ENCODE assay signal across 9 cellular contexts in the genomic region with DNA sequence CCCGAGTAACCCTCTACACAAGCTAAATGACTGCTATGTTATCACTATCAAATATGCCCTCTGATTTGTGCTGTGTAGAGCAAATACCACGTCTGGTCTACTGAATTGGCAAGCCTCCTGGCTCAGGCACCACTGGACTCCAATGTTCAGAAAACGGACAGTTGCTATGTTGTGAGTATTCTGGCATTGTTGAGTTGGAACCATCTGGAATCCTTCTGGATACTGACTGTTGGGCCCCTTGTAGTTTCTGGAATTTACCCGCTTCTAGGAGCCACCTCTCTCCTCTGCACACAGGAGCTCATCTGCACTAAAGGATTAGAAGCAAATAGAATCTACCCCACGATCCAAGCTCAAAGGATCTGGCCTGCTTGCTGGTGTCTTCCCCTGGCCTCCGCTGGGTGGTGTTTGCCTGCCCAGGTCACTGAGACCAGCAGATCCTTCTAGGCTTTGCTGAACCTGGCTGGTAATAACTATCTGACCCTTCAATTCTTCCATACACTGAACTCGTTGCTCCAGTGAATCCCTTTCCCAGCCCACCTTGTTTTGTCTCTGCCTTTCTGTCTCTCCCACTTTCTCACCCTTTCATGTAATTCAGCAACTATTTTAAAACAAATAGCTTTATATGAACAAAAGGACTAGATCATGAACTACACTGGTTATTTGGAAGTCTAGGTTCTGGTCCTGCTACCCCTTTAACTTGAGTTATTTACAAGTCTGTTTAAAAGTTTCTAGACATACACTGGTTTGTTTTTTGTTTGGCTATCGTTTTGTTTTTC. TPM values are rescaled to one million over a fixed set of nuclear protein-coding genes. Genes with fewer than 3 reads are reported as not detected.
DNase-seq lines count a peak whose midpoint lies in the region; ATAC-seq and TF ChIP-seq lines count a peak whose summit lies in the region.
"Had no signal": no experiment of that assay in that cellular context is flagged by ENCODE, and none has a peak within 500 bp of the region (broad histone marks: within the 10 kb centered on the region; RNA-seq: fewer than 3 reads in every experiment).

No MANE protein-coding gene starts in this region.

- H3K4me2 ChIP-seq in GM23248 (ENCODE audit: unreplicated experiment): no peak overlapping the region

- POLR2A ChIA-PET in MCF 10A (lab: Yijun Ruan, JAX): interaction anchor here (0.6 kb wide), 1 partner anchor 624 kb away, joined by 3 read pairs; no protein-coding TSS in a partner anchor

- ATAC-seq in right cardiac atrium (peak; percentile 8 to 27), T-helper 17 cell (no peak), GM18517 (IDR thresholded peaks at IDR 0.05; ENCODE audit: unreplicated experiment) (no peak)
- ATAC-seq in stimulated activated naive B cell treated with anti-CD40 and anti-IgM and Interleukin-4, amounts not matched to agents 10 μg/mL and 1 μg/mL and 100 μg/mL, for 72 hours (replicated peaks): no peak

- H3K36me3 ChIP-seq in Peyer's patch: no peaks in the 10 kb centered on the region
- no peaks in the 10 kb centered on the region for H3K36me3 ChIP-seq in GM23248 (ENCODE audit: low read depth)

- no peaks in the 10 kb centered on the region for H3K9me3 Mint-ChIP-seq in stimulated activated naive B cell treated with anti-CD40 and anti-IgM and Interleukin-4, amounts not matched to agents 10 μg/mL and 1 μg/mL and 100 μg/mL, for 72 hours
- no peaks in the 10 kb centered on the region for H3K9me3 Mint-ChIP-seq in MCF 10A (ENCODE audit: unreplicated experiment)
- H3K9me3 Mint-ChIP-seq: activated naive CD8-positive, alpha-beta T cell treated with anti-CD3 and anti-CD28 coated beads, Interleukin-2, amount 10 ng/mL, durations not matched to agents 7 days and 5 days had no signal

- H3K27ac ChIP-seq in Peyer's patch (peak overlapping the region; percentile 73 to 90 (median 86)), right cardiac atrium (ENCODE audit: low read length) (no peak overlapping the region), GM23248 (no peak overlapping the region)

- no peaks in the 10 kb centered on the region for H3K27me3 Mint-ChIP-seq in stimulated activated naive B cell treated with anti-CD40 and anti-IgM and Interleukin-4, amounts not matched to agents 10 μg/mL and 1 μg/mL and 100 μg/mL, for 72 hours
- H3K27me3 Mint-ChIP-seq in MCF 10A (ENCODE audit: insufficient read depth, unreplicated experiment) (no peaks in the 10 kb centered on the region), T-helper 17 cell (peaks cover 54% of the 10 kb centered on the region)

- no TSS peak for BruUV-seq in MCF 10A (replicated peaks; lab: Mats Ljungman, UMichigan)

- DNase-seq in GM12865 (ENCODE audit: low read depth) (peak; percentile 88), Peyer's patch (peak; percentile 50 to 83 (median 71)), right cardiac atrium (peak in 2 of 3 donors; percentile 33 to 66), GM23248 (no peak), MCF 10A (ENCODE audit: unreplicated experiment) (no peak), T-helper 17 cell (no peak)
- DNase-seq in stimulated activated naive B cell treated with anti-CD40 and anti-IgM and Interleukin-4, amounts not matched to agents 10 μg/mL and 1 μg/mL and 100 μg/mL, for 72 hours: no peak
- DNase-seq: activated naive CD8-positive, alpha-beta T cell treated with anti-CD3 and anti-CD28 coated beads, Interleukin-2, amount 10 ng/mL, durations not matched to agents 7 days and 5 days had no signal

- peak overlapping the region; percentile 84 for H3K4me3 ChIP-seq in GM12865 (ENCODE audit: low read depth, low read length)
- peak overlapping the region in 2 of 4 donors; percentile 66 to 89 for H3K4me3 ChIP-seq in Peyer's patch
- no peak overlapping the region for H3K4me3 ChIP-seq in right cardiac atrium (ENCODE audit: low read length)
- H3K4me3 ChIP-seq in GM23248: no peak overlapping the region

- no peaks in the 10 kb centered on the region for H4K20me1 ChIP-seq in GM23248 (ENCODE audit: insufficient read depth)

- peak; percentile 35 to 47 for TF ChIP-seq POLR2A in Peyer's patch (IDR thresholded peaks at IDR 0.05)

- H3K4me3 Mint-ChIP-seq in stimulated activated naive B cell treated with anti-CD40 and anti-IgM and Interleukin-4, amounts not matched to agents 10 μg/mL and 1 μg/mL and 100 μg/mL, for 72 hours: peak overlapping the region; percentile 42
- H3K4me3 Mint-ChIP-seq in MCF 10A (ENCODE audit: unreplicated experiment): no peak overlapping the region
- H3K4me3 Mint-ChIP-seq in T-helper 17 cell: no peak overlapping the region

- H3K4me1 Mint-ChIP-seq in stimulated activated naive B cell treated with anti-CD40 and anti-IgM and Interleukin-4, amounts not matched to agents 10 μg/mL and 1 μg/mL and 100 μg/mL, for 72 hours: peaks cover 34 to 56% of the 10 kb centered on the region in 2 donors
- H3K4me1 Mint-ChIP-seq in MCF 10A (ENCODE audit: insufficient read depth, unreplicated experiment) (peaks cover 13% of the 10 kb centered on the region), T-helper 17 cell (peaks cover 18% of the 10 kb centered on the region)

- intact Hi-C loops in right cardiac atrium (cut with DNase I): no loop called here
- intact Hi-C loops in MCF 10A (cut with micrococcal nuclease): no loop called here

- no peaks in the 10 kb centered on the region for H3F3A ChIP-seq in GM23248 (ENCODE audit: insufficient read depth)

- H3K27me3 ChIP-seq in Peyer's patch: no peaks in the 10 kb centered on the region
- H3K27me3 ChIP-seq in right cardiac atrium (ENCODE audit: control insufficient read depth, insufficient read depth): no peaks in the 10 kb centered on the region
- peaks cover 24% of the 10 kb centered on the region for H3K27me3 ChIP-seq in GM23248 (replicated peaks; ENCODE audit: insufficient read depth)

- no peak overlapping the region for H2AFZ ChIP-seq in GM23248

- in situ Hi-C loops in GM23248 (cut with MboI): no loop called here

- CTCF ChIA-PET in MCF 10A (lab: Yijun Ruan, JAX): interaction anchor here (0.7 to 1.2 kb wide), 3 partner anchors 15 to 697 kb away, joined by 3 read pairs; no protein-coding TSS in a partner anchor

- WGBS in right cardiac atrium: 63% methylated on average over 8 of the region's 8 CpGs
- WGBS in GM23248 (ENCODE audit: low coverage in 1 of 2, low lambda C conversion rate in 2 of 2, missing lambda C conversion rate in 2 of 2), 2 experiments: 75 to 77% methylated on average over 8 of the region's 8 CpGs

- no peaks in the 10 kb centered on the region for H3K9me2 ChIP-seq in GM23248 (ENCODE audit: insufficient read depth)

- no peak overlapping the region for H3K27ac Mint-ChIP-seq in stimulated activated naive B cell treated with anti-CD40 and anti-IgM and Interleukin-4, amounts not matched to agents 10 μg/mL and 1 μg/mL and 100 μg/mL, for 72 hours
- no peak overlapping the region for H3K27ac Mint-ChIP-seq in MCF 10A (ENCODE audit: low read depth, unreplicated experiment)
- no peak overlapping the region for H3K27ac Mint-ChIP-seq in T-helper 17 cell
- H3K27ac Mint-ChIP-seq: activated naive CD8-positive, alpha-beta T cell treated with anti-CD3 and anti-CD28 coated beads, Interleukin-2, amount 10 ng/mL, durations not matched to agents 7 days and 5 days had no signal

- no peak overlapping the region for H3K9ac ChIP-seq in GM23248

- H3K9me3 ChIP-seq in Peyer's patch: no peaks in the 10 kb centered on the region
- H3K9me3 ChIP-seq in right cardiac atrium (ENCODE audit: control insufficient read depth, low read length): no peaks in the 10 kb centered on the region
- H3K9me3 ChIP-seq in GM23248 (ENCODE audit: low read depth): no peaks in the 10 kb centered on the region
- H3K9me3 ChIP-seq in T-helper 17 cell (ENCODE audit: control insufficient read depth, low read length, poor library complexity, severe bottlenecking): no peaks in the 10 kb centered on the region

- no peaks in the 10 kb centered on the region for H3K79me2 ChIP-seq in GM23248 (ENCODE audit: insufficient read depth)

- H3K4me1 ChIP-seq in Peyer's patch (peaks cover 0 to 8% (median 4%) of the 10 kb centered on the region in 4 donors), right cardiac atrium (ENCODE audit: control insufficient read depth, insufficient read depth, low read length) (peaks cover 2% of the 10 kb centered on the region), GM23248 (ENCODE audit: insufficient read depth) (no peaks in the 10 kb centered on the region)

- peak; percentile 65 for TF ChIP-seq CTCF in GM12865 (IDR thresholded peaks at IDR 0.05; ENCODE audit: insufficient read depth, low read depth, low read length, missing control alignments)
- peak in 4 of 6 experiments; percentile 21 to 61 (median 54) for TF ChIP-seq CTCF in Peyer's patch (IDR thresholded peaks at IDR 0.05)
- no peak for TF ChIP-seq CTCF in MCF 10A (IDR thresholded peaks at IDR 0.05; ENCODE audit: unreplicated experiment)

- peaks cover 15 to 21% of the 10 kb centered on the region in 2 donors for H3K36me3 Mint-ChIP-seq in stimulated activated naive B cell treated with anti-CD40 and anti-IgM and Interleukin-4, amounts not matched to agents 10 μg/mL and 1 μg/mL and 100 μg/mL, for 72 hours
- H3K36me3 Mint-ChIP-seq in MCF 10A (ENCODE audit: insufficient read depth, unreplicated experiment) (no peaks in the 10 kb centered on the region), T-helper 17 cell (ENCODE audit: low read depth) (peaks cover 9% of the 10 kb centered on the region)
- H3K36me3 Mint-ChIP-seq: activated naive CD8-positive, alpha-beta T cell treated with anti-CD3 and anti-CD28 coated beads, Interleukin-2, amount 10 ng/mL, durations not matched to agents 7 days and 5 days had no signal

RNA-seq across cellular contexts. Expression of a gene that starts 2.1 kb away (rescaled TPM):
- total RNA-seq in Peyer's patch (10 to 100 TPM; 15.7 to 96.9 (median 49.7) TPM), right cardiac atrium (1 to 10 TPM; 3.5 to 5.9 (median 5.0) TPM), MCF 10A (2022) (not detected in 2 replicates), T-helper 17 cell (under 1 TPM in 1 of 2 donors, not detected in 1; 0.37 TPM)
- polyA plus RNA-seq in right cardiac atrium (4.6 TPM), GM23248 (2016; fragmentation: Nextera tagmentation; extraction: Ambion mirVana) (0.36 TPM in 1 of 2 replicates, not detected in the other)
- total RNA-seq in GM23248 (2014; rRNA removed; shearing (Covaris generic)): not detected in 2 replicates

RNA-seq across cellular contexts. Expression of a gene that starts 30.5 kb away (rescaled TPM):
- total RNA-seq in Peyer's patch (10 to 100 TPM in 2 of 4 donors, 1 to 10 TPM in 2; 8.2 to 25.0 (median 14.5) TPM), right cardiac atrium (1 to 10 TPM in 1 of 4 donors, under 1 TPM in 3; 0.66 to 1.6 (median 0.83) TPM), MCF 10A (2022) (not detected in 2 replicates), T-helper 17 cell (under 1 TPM in 1 of 2 donors, not detected in 1; 0.25 TPM)
- polyA plus RNA-seq in right cardiac atrium (0.68 TPM), GM23248 (2016; fragmentation: Nextera tagmentation; extraction: Ambion mirVana) (not detected in 2 replicates)
- total RNA-seq in GM23248 (2014; rRNA removed; shearing (Covaris generic)): not detected in 2 replicates
- total RNA-seq: activated naive CD8-positive, alpha-beta T cell treated with anti-CD3 and anti-CD28 coated beads, Interleukin-2, amount 10 ng/mL, durations not matched to agents 7 days and 5 days had no signal

Comparison
In these comparisons a context has a peak if more than half of its experiments do, and no peak if none do; other contexts are left out.
1. DNase-seq: peak in GM12865 (single experiment), Peyer's patch (3 of 3) and right cardiac atrium (2 of 3); none in stimulated activated naive B cell treated with anti-CD40 and anti-IgM and Interleukin-4, amounts not matched to agents 10 μg/mL and 1 μg/mL and 100 μg/mL, for 72 hours (single experiment), GM23248 (single experiment), MCF 10A (single experiment) and T-helper 17 cell (0 of 3).
2. H3K27ac ChIP-seq: peak in Peyer's patch (4 of 4); none in right cardiac atrium (single experiment) and GM23248 (single experiment).
3. ATAC-seq: peak in right cardiac atrium (2 of 2); none in stimulated activated naive B cell treated with anti-CD40 and anti-IgM and Interleukin-4, amounts not matched to agents 10 μg/mL and 1 μg/mL and 100 μg/mL, for 72 hours (0 of 2), T-helper 17 cell (single experiment) and GM18517 (single experiment).
4. H3K4me3 Mint-ChIP-seq: peak in stimulated activated naive B cell treated with anti-CD40 and anti-IgM and Interleukin-4, amounts not matched to agents 10 μg/mL and 1 μg/mL and 100 μg/mL, for 72 hours (2 of 2); none in MCF 10A (single experiment) and T-helper 17 cell (single experiment).